ENCODE assay signal across 1 cellular context in the genomic region with DNA sequence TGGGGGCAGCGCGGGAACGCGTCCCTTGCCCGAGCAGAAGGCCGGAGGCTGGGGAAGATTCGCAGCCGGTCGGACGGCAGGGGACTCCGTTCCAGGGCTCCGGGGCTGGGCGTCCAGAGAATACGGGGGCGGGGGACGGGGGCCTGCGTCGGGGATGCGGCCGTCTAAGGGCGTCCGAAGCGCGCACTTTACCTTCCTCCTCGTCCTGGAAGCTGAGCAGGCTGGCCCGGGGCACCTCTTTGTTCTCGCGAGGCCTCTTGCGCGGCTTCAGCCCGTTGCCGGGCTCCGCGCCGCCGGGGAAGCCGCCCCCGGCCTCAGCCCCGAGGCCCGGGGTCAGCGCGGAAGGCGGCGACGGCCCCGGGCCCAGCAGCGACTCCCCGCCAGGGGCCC.
TF ChIP-seq lines count a peak whose summit lies in the region.

No MANE protein-coding gene starts in this region.

TF ChIP-seq in GM23338, 12 proteins besides CTCF, POLR2A, EP300 and RAD21 (continued from another document):
- TF ChIP-seq, protein P1, sequence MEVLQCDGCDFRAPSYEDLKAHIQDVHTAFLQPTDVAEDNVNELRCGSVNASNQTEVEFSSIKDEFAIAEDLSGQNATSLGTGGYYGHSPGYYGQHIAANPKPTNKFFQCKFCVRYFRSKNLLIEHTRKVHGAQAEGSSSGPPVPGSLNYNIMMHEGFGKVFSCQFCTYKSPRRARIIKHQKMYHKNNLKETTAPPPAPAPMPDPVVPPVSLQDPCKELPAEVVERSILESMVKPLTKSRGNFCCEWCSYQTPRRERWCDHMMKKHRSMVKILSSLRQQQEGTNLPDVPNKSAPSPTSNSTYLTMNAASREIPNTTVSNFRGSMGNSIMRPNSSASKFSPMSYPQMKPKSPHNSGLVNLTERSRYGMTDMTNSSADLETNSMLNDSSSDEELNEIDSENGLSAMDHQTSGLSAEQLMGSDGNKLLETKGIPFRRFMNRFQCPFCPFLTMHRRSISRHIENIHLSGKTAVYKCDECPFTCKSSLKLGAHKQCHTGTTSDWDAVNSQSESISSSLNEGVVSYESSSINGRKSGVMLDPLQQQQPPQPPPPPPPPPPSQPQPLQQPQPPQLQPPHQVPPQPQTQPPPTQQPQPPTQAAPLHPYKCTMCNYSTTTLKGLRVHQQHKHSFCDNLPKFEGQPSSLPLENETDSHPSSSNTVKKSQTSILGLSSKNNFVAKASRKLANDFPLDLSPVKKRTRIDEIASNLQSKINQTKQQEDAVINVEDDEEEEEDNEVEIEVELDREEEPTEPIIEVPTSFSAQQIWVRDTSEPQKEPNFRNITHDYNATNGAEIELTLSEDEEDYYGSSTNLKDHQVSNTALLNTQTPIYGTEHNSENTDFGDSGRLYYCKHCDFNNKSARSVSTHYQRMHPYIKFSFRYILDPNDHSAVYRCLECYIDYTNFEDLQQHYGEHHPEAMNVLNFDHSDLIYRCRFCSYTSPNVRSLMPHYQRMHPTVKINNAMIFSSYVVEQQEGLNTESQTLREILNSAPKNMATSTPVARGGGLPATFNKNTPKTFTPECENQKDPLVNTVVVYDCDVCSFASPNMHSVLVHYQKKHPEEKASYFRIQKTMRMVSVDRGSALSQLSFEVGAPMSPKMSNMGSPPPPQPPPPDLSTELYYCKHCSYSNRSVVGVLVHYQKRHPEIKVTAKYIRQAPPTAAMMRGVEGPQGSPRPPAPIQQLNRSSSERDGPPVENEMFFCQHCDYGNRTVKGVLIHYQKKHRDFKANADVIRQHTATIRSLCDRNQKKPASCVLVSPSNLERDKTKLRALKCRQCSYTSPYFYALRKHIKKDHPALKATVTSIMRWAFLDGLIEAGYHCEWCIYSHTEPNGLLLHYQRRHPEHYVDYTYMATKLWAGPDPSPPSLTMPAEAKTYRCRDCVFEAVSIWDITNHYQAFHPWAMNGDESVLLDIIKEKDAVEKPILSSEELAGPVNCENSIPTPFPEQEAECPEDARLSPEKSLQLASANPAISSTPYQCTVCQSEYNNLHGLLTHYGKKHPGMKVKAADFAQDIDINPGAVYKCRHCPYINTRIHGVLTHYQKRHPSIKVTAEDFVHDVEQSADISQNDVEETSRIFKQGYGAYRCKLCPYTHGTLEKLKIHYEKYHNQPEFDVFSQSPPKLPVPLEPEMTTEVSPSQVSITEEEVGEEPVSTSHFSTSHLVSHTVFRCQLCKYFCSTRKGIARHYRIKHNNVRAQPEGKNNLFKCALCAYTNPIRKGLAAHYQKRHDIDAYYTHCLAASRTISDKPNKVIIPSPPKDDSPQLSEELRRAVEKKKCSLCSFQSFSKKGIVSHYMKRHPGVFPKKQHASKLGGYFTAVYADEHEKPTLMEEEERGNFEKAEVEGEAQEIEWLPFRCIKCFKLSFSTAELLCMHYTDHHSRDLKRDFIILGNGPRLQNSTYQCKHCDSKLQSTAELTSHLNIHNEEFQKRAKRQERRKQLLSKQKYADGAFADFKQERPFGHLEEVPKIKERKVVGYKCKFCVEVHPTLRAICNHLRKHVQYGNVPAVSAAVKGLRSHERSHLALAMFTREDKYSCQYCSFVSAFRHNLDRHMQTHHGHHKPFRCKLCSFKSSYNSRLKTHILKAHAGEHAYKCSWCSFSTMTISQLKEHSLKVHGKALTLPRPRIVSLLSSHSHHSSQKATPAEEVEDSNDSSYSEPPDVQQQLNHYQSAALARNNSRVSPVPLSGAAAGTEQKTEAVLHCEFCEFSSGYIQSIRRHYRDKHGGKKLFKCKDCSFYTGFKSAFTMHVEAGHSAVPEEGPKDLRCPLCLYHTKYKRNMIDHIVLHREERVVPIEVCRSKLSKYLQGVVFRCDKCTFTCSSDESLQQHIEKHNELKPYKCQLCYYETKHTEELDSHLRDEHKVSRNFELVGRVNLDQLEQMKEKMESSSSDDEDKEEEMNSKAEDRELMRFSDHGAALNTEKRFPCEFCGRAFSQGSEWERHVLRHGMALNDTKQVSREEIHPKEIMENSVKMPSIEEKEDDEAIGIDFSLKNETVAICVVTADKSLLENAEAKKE (CRISPR knock-in tag; IDR thresholded peaks at IDR 0.05): no peak
- TF ChIP-seq, protein P2, sequence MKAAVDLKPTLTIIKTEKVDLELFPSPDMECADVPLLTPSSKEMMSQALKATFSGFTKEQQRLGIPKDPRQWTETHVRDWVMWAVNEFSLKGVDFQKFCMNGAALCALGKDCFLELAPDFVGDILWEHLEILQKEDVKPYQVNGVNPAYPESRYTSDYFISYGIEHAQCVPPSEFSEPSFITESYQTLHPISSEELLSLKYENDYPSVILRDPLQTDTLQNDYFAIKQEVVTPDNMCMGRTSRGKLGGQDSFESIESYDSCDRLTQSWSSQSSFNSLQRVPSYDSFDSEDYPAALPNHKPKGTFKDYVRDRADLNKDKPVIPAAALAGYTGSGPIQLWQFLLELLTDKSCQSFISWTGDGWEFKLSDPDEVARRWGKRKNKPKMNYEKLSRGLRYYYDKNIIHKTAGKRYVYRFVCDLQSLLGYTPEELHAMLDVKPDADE (IDR thresholded peaks at IDR 0.05): no peak
- TF ChIP-seq ZNF331 (CRISPR knock-in tag; IDR thresholded peaks at IDR 0.05; ENCODE audit: low read depth) (no peak), JUNB (IDR thresholded peaks at IDR 0.05; ENCODE audit: unreplicated experiment) (no peak), EZH2 (IDR thresholded peaks at IDR 0.05; ENCODE audit: low read depth, unreplicated experiment) (no peak), EZH2phosphoT487 (IDR thresholded peaks at IDR 0.05; ENCODE audit: unreplicated experiment) (no peak), ZNF114 (CRISPR knock-in tag; IDR thresholded peaks at IDR 0.05) (no peak), POLR2AphosphoS5 (IDR thresholded peaks at IDR 0.05; ENCODE audit: low read depth) (no peak), CREB1 (CRISPR knock-in tag; IDR thresholded peaks at IDR 0.05; ENCODE audit: low read depth) (no peak), NANOG (IDR thresholded peaks at IDR 0.05; ENCODE audit: borderline replicate concordance) (no peak)
- TF ChIP-seq, protein P3, sequence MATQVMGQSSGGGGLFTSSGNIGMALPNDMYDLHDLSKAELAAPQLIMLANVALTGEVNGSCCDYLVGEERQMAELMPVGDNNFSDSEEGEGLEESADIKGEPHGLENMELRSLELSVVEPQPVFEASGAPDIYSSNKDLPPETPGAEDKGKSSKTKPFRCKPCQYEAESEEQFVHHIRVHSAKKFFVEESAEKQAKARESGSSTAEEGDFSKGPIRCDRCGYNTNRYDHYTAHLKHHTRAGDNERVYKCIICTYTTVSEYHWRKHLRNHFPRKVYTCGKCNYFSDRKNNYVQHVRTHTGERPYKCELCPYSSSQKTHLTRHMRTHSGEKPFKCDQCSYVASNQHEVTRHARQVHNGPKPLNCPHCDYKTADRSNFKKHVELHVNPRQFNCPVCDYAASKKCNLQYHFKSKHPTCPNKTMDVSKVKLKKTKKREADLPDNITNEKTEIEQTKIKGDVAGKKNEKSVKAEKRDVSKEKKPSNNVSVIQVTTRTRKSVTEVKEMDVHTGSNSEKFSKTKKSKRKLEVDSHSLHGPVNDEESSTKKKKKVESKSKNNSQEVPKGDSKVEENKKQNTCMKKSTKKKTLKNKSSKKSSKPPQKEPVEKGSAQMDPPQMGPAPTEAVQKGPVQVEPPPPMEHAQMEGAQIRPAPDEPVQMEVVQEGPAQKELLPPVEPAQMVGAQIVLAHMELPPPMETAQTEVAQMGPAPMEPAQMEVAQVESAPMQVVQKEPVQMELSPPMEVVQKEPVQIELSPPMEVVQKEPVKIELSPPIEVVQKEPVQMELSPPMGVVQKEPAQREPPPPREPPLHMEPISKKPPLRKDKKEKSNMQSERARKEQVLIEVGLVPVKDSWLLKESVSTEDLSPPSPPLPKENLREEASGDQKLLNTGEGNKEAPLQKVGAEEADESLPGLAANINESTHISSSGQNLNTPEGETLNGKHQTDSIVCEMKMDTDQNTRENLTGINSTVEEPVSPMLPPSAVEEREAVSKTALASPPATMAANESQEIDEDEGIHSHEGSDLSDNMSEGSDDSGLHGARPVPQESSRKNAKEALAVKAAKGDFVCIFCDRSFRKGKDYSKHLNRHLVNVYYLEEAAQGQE (IDR thresholded peaks at IDR 0.05; ENCODE audit: unreplicated experiment): no peak
